8 cellular contexts compared by ENCODE assay signal in the genomic region with DNA sequence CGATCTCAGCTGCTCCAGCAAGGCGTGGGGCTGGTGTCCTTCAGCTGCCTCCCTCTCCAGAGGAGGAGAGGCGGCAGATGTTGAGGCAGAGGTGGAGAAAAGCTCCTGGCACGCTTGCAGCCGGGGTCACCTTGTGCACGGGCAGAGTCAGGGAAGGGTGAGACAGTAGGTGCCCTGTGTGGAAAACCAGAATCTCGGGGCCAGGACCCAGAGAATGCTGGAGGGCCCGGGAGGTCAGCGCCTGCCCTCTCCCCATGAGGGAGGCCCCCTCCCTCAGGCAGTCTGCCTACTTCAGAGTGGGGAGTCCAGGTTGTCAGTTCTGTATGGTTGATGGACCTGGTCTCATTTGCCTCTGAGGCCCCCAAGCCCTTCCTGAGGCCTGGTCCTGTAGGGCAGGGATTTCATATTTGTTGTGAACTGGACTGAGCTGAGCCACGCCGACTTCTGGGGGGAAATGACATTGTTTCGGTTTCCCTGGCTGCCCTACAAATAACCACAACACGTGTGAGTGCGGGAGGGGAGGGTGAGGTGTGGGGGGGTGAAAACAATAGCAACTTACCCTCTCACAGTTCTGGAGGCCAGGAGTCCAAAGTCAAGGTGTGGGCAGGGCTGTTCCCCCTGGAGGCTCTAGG.
DNase-seq lines count a peak whose midpoint lies in the region; ATAC-seq and TF ChIP-seq lines count a peak whose summit lies in the region.
"Not testable (repeated sequence)": the region's sequence is repeated elsewhere in the genome, so short reads cannot be mapped to it uniquely, and the experiment has no call there.

No MANE protein-coding gene starts in this region.

- not testable (repeated sequence) for H3K27me3 Mint-ChIP-seq in activated T-helper 17 cell treated with anti-CD3 and anti-CD28 coated beads, Interleukin-2, amount 50 U/mL, for 72 hours

- H3K27ac Mint-ChIP-seq in activated T-helper 17 cell treated with anti-CD3 and anti-CD28 coated beads, Interleukin-2, amount 50 U/mL, for 72 hours, result peak overlapping the region; percentile 60
- H3K27ac Mint-ChIP-seq in stimulated activated effector memory CD8-positive, alpha-beta T cell treated with anti-CD3 and anti-CD28 coated beads, Interleukin-12 subunit alpha, Interleukin-12 subunit beta, amount 100 ng/mL, for 72 hours, result peak overlapping the region; percentile 7

- intact Hi-C loops in OCI-LY7 (cut with micrococcal nuclease; ENCODE audit: unreplicated experiment), result loop anchor here (5.0 to 10.0 kb wide), 2 partner anchors 540 to 1897 kb away; no protein-coding TSS in a partner anchor

- H3K36me3 Mint-ChIP-seq in activated T-helper 17 cell treated with anti-CD3 and anti-CD28 coated beads, Interleukin-2, amount 50 U/mL, for 72 hours (ENCODE audit: low read depth); stimulated activated effector memory CD8-positive, alpha-beta T cell treated with anti-CD3 and anti-CD28 coated beads, Interleukin-12 subunit alpha, Interleukin-12 subunit beta, amount 100 ng/mL, for 72 hours: not testable (repeated sequence)

- peak overlapping the region; percentile 55 for H3K4me2 ChIP-seq in OCI-LY7 (ENCODE audit: low read length)

- H3K4me3 Mint-ChIP-seq in activated T-helper 17 cell treated with anti-CD3 and anti-CD28 coated beads, Interleukin-2, amount 50 U/mL, for 72 hours, result peak overlapping the region; percentile 17
- H3K4me3 Mint-ChIP-seq in stimulated activated effector memory CD8-positive, alpha-beta T cell treated with anti-CD3 and anti-CD28 coated beads, Interleukin-12 subunit alpha, Interleukin-12 subunit beta, amount 100 ng/mL, for 72 hours, result peak overlapping the region; percentile 17

- peaks cover 16% of the 10 kb centered on the region for H3K4me1 Mint-ChIP-seq in activated T-helper 17 cell treated with anti-CD3 and anti-CD28 coated beads, Interleukin-2, amount 50 U/mL, for 72 hours
- peaks cover 33% of the 10 kb centered on the region for H3K4me1 Mint-ChIP-seq in stimulated activated effector memory CD8-positive, alpha-beta T cell treated with anti-CD3 and anti-CD28 coated beads, Interleukin-12 subunit alpha, Interleukin-12 subunit beta, amount 100 ng/mL, for 72 hours

- peak overlapping the region; percentile 62; the same call in 1 of the 2 replicates for H2AFZ ChIP-seq in OCI-LY7 (ENCODE audit: low read length)

- H3K9me3 Mint-ChIP-seq in activated T-helper 17 cell treated with anti-CD3 and anti-CD28 coated beads, Interleukin-2, amount 50 U/mL, for 72 hours; stimulated activated effector memory CD8-positive, alpha-beta T cell treated with anti-CD3 and anti-CD28 coated beads, Interleukin-12 subunit alpha, Interleukin-12 subunit beta, amount 100 ng/mL, for 72 hours: not testable (repeated sequence)

- DNase-seq in OCI-LY7 (ENCODE audit: low spot score), result peak; percentile 51
- DNase-seq in stimulated activated effector memory CD8-positive, alpha-beta T cell treated with anti-CD3 and anti-CD28 coated beads, Interleukin-12 subunit alpha, Interleukin-12 subunit beta, amount 100 ng/mL, for 72 hours (ENCODE audit: low spot score in 2 of 2), result not testable (repeated sequence)

- peaks cover 31% of the 10 kb centered on the region for H3K4me1 ChIP-seq in OCI-LY7 (ENCODE audit: insufficient read depth, low read length, poor library complexity, severe bottlenecking)

- not testable (repeated sequence) for H3K36me3 ChIP-seq in OCI-LY7 (ENCODE audit: insufficient read depth, low read length)

- H3K79me2 ChIP-seq in OCI-LY7 (ENCODE audit: insufficient read depth, low read depth, low read length), result not testable (repeated sequence)

- peak overlapping the region; percentile 56 for H3K27ac ChIP-seq in OCI-LY7 (ENCODE audit: low read depth, low read length, poor library complexity, severe bottlenecking)

- ATAC-seq in GM18498 (IDR thresholded peaks at IDR 0.05; ENCODE audit: unreplicated experiment) (peak; percentile 58), GM19372 (IDR thresholded peaks at IDR 0.05; ENCODE audit: low read depth, unreplicated experiment) (peak; percentile 42), GM21529 (IDR thresholded peaks at IDR 0.05; ENCODE audit: unreplicated experiment) (peak; percentile 29), HG02852 (IDR thresholded peaks at IDR 0.05; ENCODE audit: unreplicated experiment) (peak; percentile 41), HG03159 (IDR thresholded peaks at IDR 0.05; ENCODE audit: unreplicated experiment) (peak; percentile 43)
- not testable (repeated sequence) for ATAC-seq in activated T-helper 17 cell treated with anti-CD3 and anti-CD28 coated beads, Interleukin-2, amount 50 U/mL, for 72 hours (replicated peaks); stimulated activated effector memory CD8-positive, alpha-beta T cell treated with anti-CD3 and anti-CD28 coated beads, Interleukin-12 subunit alpha, Interleukin-12 subunit beta, amount 100 ng/mL, for 72 hours

- CTCF ChIA-PET in OCI-LY7 (lab: Charles Lee; ENCODE audit: unreplicated experiment), result not testable (repeated sequence)

- POLR2A ChIA-PET in OCI-LY7 (lab: Charles Lee), result not testable (repeated sequence)

- H4K20me1 ChIP-seq in OCI-LY7 (ENCODE audit: insufficient read depth, low read length), result not testable (repeated sequence)

- H3K9me2 ChIP-seq in OCI-LY7 (ENCODE audit: insufficient read depth, low read length), result not testable (repeated sequence)

- not testable (repeated sequence) for TF ChIP-seq CTCF in OCI-LY7 (conservative IDR thresholded peaks at IDR 0.05; ENCODE audit: low read length)

- peak overlapping the region; percentile 14 for H3K4me3 ChIP-seq in OCI-LY7 (ENCODE audit: low read depth, low read length, poor library complexity, severe bottlenecking)

- BruUV-seq in OCI-LY7 (replicated peaks; lab: Mats Ljungman, UMichigan), result not testable (repeated sequence)

- H3K9me3 ChIP-seq in OCI-LY7 (ENCODE audit: low read length), result not testable (repeated sequence)
